ENCODE assay signal across 15 cellular contexts in the genomic region with DNA sequence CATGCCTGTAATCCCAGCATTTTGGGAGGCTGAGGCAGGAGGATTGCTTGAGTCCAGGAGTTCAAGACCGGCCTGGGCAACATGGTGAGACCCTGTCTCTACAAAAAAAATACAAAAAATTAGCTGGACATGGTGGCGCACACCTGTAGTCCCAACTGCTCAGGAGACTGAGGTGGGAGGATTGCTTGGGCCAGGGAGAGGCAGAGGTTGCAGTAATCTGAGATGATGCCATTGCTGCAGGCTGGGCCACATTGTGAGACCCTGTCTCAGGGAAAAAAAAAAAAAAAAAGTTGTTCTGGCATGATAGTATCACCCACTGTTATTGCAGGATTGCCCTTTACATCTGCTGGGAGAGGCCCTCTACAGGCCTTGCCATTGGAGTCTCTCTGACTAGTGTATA.
"Had no signal": no experiment of that assay in that cellular context is flagged by ENCODE, and none has a peak within 500 bp of the region (broad histone marks: within the 10 kb centered on the region; RNA-seq: fewer than 3 reads in every experiment).

No MANE protein-coding gene starts in this region.

- H3K4me3 Mint-ChIP-seq: activated CD8-positive, alpha-beta T cell treated with anti-CD3 and anti-CD28 coated beads, Interleukin-2, amount 10 ng/mL, durations not matched to agents 7 days and 5 days; activated naive CD4-positive, alpha-beta T cell treated with anti-CD3 and anti-CD28 coated beads, Interleukin-2, amount 10 ng/mL, durations not matched to agents 7 days and 5 days; neural crest cell had no signal

- H3K27ac Mint-ChIP-seq: activated CD8-positive, alpha-beta T cell treated with anti-CD3 and anti-CD28 coated beads, Interleukin-2, amount 10 ng/mL, durations not matched to agents 7 days and 5 days; activated naive CD4-positive, alpha-beta T cell treated with anti-CD3 and anti-CD28 coated beads, Interleukin-2, amount 10 ng/mL, durations not matched to agents 7 days and 5 days had no signal

- H3K27ac ChIP-seq: gastroesophageal sphincter, uterus had no signal

- H3K27me3 ChIP-seq: cardiac muscle cell, gastroesophageal sphincter, tibial artery, uterus had no signal

- H3K36me3 ChIP-seq: uterus had no signal

- H3K4me3 ChIP-seq: cardiac muscle cell, gastroesophageal sphincter, tibial artery, uterus had no signal

- H3K9me3 ChIP-seq: gastroesophageal sphincter, tibial artery, uterus had no signal

- ATAC-seq: activated CD8-positive, alpha-beta T cell treated with anti-CD3 and anti-CD28 coated beads, Interleukin-2, amount 10 ng/mL, durations not matched to agents 7 days and 5 days; gastroesophageal sphincter had no signal

- DNase-seq: activated CD4-positive, alpha-beta T cell treated with anti-CD3 and anti-CD28 coated beads for 4 hours; activated CD8-positive, alpha-beta memory T cell treated with anti-CD3 and anti-CD28 coated beads, Interleukin-2, amount 50 U/mL, for 48 hours; activated CD8-positive, alpha-beta T cell treated with anti-CD3 and anti-CD28 coated beads, Interleukin-2, amount 10 ng/mL, durations not matched to agents 7 days and 5 days; activated naive CD4-positive, alpha-beta T cell treated with anti-CD3 and anti-CD28 coated beads, Interleukin-2, amount 10 ng/mL, durations not matched to agents 7 days and 5 days; cortex of kidney; effector CD8-positive, alpha-beta T cell; hippocampal formation; retina; stimulated activated CD4-positive, alpha-beta T cell treated with anti-CD3 and anti-CD28 coated beads, Interleukin-15, amount 100 ng/mL, for 24 hours; stimulated activated CD4-positive, alpha-beta T cell treated with anti-CD3 and anti-CD28 coated beads, Interleukin-4, amount 100 ng/mL, for 4 hours; tibial artery; uterus had no signal

- H3K9me3 Mint-ChIP-seq: activated naive CD4-positive, alpha-beta T cell treated with anti-CD3 and anti-CD28 coated beads, Interleukin-2, amount 10 ng/mL, durations not matched to agents 7 days and 5 days; neural crest cell had no signal

- H3K27me3 Mint-ChIP-seq: activated naive CD4-positive, alpha-beta T cell treated with anti-CD3 and anti-CD28 coated beads, Interleukin-2, amount 10 ng/mL, durations not matched to agents 7 days and 5 days had no signal

- H3K4me1 ChIP-seq: uterus had no signal
